20 cellular contexts compared by ENCODE assay signal in the genomic region with DNA sequence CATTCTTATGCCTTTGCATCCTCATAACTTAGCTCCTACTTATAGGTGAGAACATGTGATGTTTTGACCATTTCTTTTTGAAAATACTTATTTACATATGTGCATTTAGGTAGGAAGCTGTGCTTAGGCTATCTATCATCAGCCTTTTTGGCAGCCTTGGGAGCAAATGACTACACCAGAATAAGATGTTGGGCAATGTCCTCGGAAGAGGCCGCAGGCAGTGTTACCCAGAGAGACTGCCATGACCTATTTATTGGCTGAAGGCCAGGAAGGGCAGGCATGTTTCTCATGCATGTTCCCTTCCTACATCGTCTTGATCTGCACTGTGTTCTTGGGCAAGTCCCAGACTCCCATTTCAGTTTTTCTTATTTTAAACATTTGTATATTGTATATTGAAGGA.
DNase-seq lines count a peak whose midpoint lies in the region; ATAC-seq lines count a peak whose summit lies in the region.
"Had no signal": no experiment of that assay in that cellular context is flagged by ENCODE, and none has a peak within 500 bp of the region (broad histone marks: within the 10 kb centered on the region; RNA-seq: fewer than 3 reads in every experiment).

No MANE protein-coding gene starts in this region.

- DNase-seq in Right ventricle myocardium inferior (ENCODE audit: missing footprints), result peak; percentile 63
- DNase-seq in cardiac septum (ENCODE audit: low spot score), result no peak
- peak; percentile 17 for DNase-seq in brain pericyte (ENCODE audit: low read depth, low spot score)
- peak; percentile 38 for DNase-seq in left ventricle myocardium superior
- DNase-seq in stimulated activated CD4-positive, alpha-beta T cell treated with anti-CD3 and anti-CD28 coated beads, Interleukin-15, amount 100 ng/mL, for 24 hours, result no peak
- no peak for DNase-seq in activated CD8-positive, alpha-beta memory T cell treated with anti-CD3 and anti-CD28 coated beads, Interleukin-2, amount 10 ng/mL, durations not matched to agents 7 days and 5 days
- DNase-seq in NCI-H2081 (lab: John Stamatoyannopoulos, UW), result no peak
- no peak for DNase-seq in retina
- DNase-seq: activated CD4-positive, CD25-positive, alpha-beta regulatory T cell treated with anti-CD3 and anti-CD28 coated beads, Interleukin-2, amount 50 U/mL, for 72 hours; activated CD8-positive, alpha-beta memory T cell treated with anti-CD3 and anti-CD28 coated beads, Interleukin-2, amount 50 U/mL, for 4 hours; activated naive CD4-positive, alpha-beta T cell treated with anti-CD3 and anti-CD28 coated beads, Interleukin-2, amount 10 ng/mL, durations not matched to agents 7 days and 5 days; hypothalamus; NCI-H1694; NCI-H526; stimulated activated CD4-positive, alpha-beta T cell treated with anti-CD3 and anti-CD28 coated beads, Interleukin-2, amount 100 ng/mL, for 24 hours; transverse colon had no signal

- H3K9me3 Mint-ChIP-seq in activated CD8-positive, alpha-beta memory T cell treated with anti-CD3 and anti-CD28 coated beads, Interleukin-2, amount 10 ng/mL, durations not matched to agents 7 days and 5 days (ENCODE audit: low read depth), result no peaks in the 10 kb centered on the region
- H3K9me3 Mint-ChIP-seq: activated naive CD4-positive, alpha-beta T cell treated with anti-CD3 and anti-CD28 coated beads, Interleukin-2, amount 10 ng/mL, durations not matched to agents 7 days and 5 days; T-helper 1 cell treated with Interleukin-12 subunit alpha and Interleukin-12 subunit beta and Interleukin-4 antibody, amounts not matched to agents 30 μg/mL and 1 μg/mL, for 36 hours had no signal

- no peak overlapping the region for H3K27ac Mint-ChIP-seq in activated CD8-positive, alpha-beta memory T cell treated with anti-CD3 and anti-CD28 coated beads, Interleukin-2, amount 10 ng/mL, durations not matched to agents 7 days and 5 days
- H3K27ac Mint-ChIP-seq: activated naive CD4-positive, alpha-beta T cell treated with anti-CD3 and anti-CD28 coated beads, Interleukin-2, amount 10 ng/mL, durations not matched to agents 7 days and 5 days; T-helper 1 cell treated with Interleukin-12 subunit alpha and Interleukin-12 subunit beta and Interleukin-4 antibody, amounts not matched to agents 30 μg/mL and 1 μg/mL, for 36 hours had no signal

- no peaks in the 10 kb centered on the region for H3K4me1 Mint-ChIP-seq in activated CD8-positive, alpha-beta memory T cell treated with anti-CD3 and anti-CD28 coated beads, Interleukin-2, amount 10 ng/mL, durations not matched to agents 7 days and 5 days
- H3K4me1 Mint-ChIP-seq: activated naive CD4-positive, alpha-beta T cell treated with anti-CD3 and anti-CD28 coated beads, Interleukin-2, amount 10 ng/mL, durations not matched to agents 7 days and 5 days had no signal

- intact Hi-C loops in Right ventricle myocardium inferior (cut with DNase I) (no loop called here), cardiac septum (cut with DNase I) (no loop called here), left ventricle myocardium superior (cut with micrococcal nuclease) (no loop called here)

- H3K4me3 Mint-ChIP-seq in activated CD8-positive, alpha-beta memory T cell treated with anti-CD3 and anti-CD28 coated beads, Interleukin-2, amount 10 ng/mL, durations not matched to agents 7 days and 5 days, result no peak overlapping the region
- H3K4me3 Mint-ChIP-seq: activated naive CD4-positive, alpha-beta T cell treated with anti-CD3 and anti-CD28 coated beads, Interleukin-2, amount 10 ng/mL, durations not matched to agents 7 days and 5 days; T-helper 1 cell treated with Interleukin-12 subunit alpha and Interleukin-12 subunit beta and Interleukin-4 antibody, amounts not matched to agents 30 μg/mL and 1 μg/mL, for 36 hours had no signal

- CTCF ChIA-PET in activated CD8-positive, alpha-beta memory T cell treated with anti-CD3 and anti-CD28 coated beads, Interleukin-2, amount 10 ng/mL, durations not matched to agents 7 days and 5 days (lab: Charles Lee), result no interaction called here

- peak; percentile 88 for ATAC-seq in Right ventricle myocardium inferior
- peak; percentile 87 for ATAC-seq in left ventricle myocardium superior
- no peak for ATAC-seq in activated CD8-positive, alpha-beta memory T cell treated with anti-CD3 and anti-CD28 coated beads, Interleukin-2, amount 10 ng/mL, durations not matched to agents 7 days and 5 days
- ATAC-seq: A549, Panc1 had no signal

- no peaks in the 10 kb centered on the region for H3K36me3 Mint-ChIP-seq in activated CD8-positive, alpha-beta memory T cell treated with anti-CD3 and anti-CD28 coated beads, Interleukin-2, amount 10 ng/mL, durations not matched to agents 7 days and 5 days
- H3K36me3 Mint-ChIP-seq: activated naive CD4-positive, alpha-beta T cell treated with anti-CD3 and anti-CD28 coated beads, Interleukin-2, amount 10 ng/mL, durations not matched to agents 7 days and 5 days had no signal

- H3K27me3 Mint-ChIP-seq in activated CD8-positive, alpha-beta memory T cell treated with anti-CD3 and anti-CD28 coated beads, Interleukin-2, amount 10 ng/mL, durations not matched to agents 7 days and 5 days, result no peaks in the 10 kb centered on the region
- H3K27me3 Mint-ChIP-seq: activated naive CD4-positive, alpha-beta T cell treated with anti-CD3 and anti-CD28 coated beads, Interleukin-2, amount 10 ng/mL, durations not matched to agents 7 days and 5 days; IgD-negative memory B cell had no signal

Comparison
In these comparisons a context has a peak if more than half of its experiments do, and no peak if none do; other contexts are left out.
1. DNase-seq: peak in Right ventricle myocardium inferior (single experiment), brain pericyte (single experiment) and left ventricle myocardium superior (single experiment); none in cardiac septum (single experiment), stimulated activated CD4-positive, alpha-beta T cell treated with anti-CD3 and anti-CD28 coated beads, Interleukin-15, amount 100 ng/mL, for 24 hours (single experiment), activated CD8-positive, alpha-beta memory T cell treated with anti-CD3 and anti-CD28 coated beads, Interleukin-2, amount 10 ng/mL, durations not matched to agents 7 days and 5 days (single experiment), NCI-H2081 (0 of 2) and retina (single experiment).